8 cellular contexts compared by ENCODE assay signal in the genomic region with DNA sequence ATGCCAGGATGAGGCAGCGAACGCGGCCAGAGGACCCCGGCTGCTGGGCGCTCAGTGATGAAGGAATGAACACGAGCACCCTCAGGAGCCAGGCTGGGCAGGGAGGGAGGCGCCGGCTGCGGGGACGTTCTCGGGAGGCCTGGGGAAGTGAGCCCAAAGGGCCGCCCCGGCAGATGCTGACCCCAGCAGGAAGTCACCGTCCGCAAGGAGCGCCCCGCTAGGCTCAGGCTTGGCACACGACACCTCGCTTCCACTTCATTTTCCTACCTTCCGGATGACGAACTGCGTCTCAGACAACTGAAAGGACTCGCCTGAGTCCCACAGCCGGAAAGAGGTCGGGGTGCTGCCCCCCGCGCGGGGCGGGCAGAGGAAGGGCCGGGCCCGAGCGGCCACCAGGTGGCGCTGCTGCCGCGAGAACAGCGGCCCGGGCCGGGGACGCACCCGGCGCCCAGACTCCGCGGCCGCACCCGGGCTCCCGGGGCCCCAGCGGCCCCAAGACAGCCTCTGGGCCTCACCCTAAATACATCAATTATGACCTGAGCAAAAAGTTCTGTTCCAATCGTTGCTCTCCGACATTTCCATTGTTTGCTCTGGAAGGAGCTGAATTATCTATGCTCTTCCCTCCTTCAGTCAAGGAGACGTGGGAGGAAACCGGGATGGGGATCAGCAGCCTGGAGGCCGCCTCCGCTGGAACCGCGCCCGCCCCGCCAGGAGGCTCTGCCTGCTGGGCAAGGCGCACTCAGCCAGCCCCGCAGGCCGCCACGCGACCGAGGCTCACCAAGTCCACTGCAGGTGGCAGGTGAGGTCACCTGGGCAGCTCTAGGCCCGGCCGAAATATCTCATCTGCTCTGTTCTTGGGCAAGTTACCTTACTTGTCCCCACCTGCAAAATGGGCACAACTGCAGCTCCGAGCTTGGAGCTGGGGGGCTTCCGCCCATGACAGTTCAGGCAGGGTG.
A peak's percentile ranks its signal among the peaks of the same experiment; 100 is the strongest.
DNase-seq lines count a peak whose midpoint lies in the region; ATAC-seq and TF ChIP-seq lines count a peak whose summit lies in the region.

No MANE protein-coding gene starts in this region.

- H3K27me3 ChIP-seq in DOHH2 (ENCODE audit: control insufficient read depth, low read length) (no peaks in the 10 kb centered on the region), SU-DHL-6 (ENCODE audit: low read length) (no peaks in the 10 kb centered on the region), sigmoid colon (no peaks in the 10 kb centered on the region)

- no peak overlapping the region for H3K4me3 ChIP-seq in DOHH2 (ENCODE audit: low read length)
- no peak overlapping the region for H3K4me3 ChIP-seq in SU-DHL-6 (ENCODE audit: insufficient read depth, low read length, poor library complexity, severe bottlenecking)
- peak overlapping the region in 3 of 4 donors; percentile 20 to 39 (median 36) for H3K4me3 ChIP-seq in sigmoid colon

- no peak for TF ChIP-seq EP300 in sigmoid colon (IDR thresholded peaks at IDR 0.05)

- H3F3A ChIP-seq in DOHH2 (ENCODE audit: control insufficient read depth, insufficient read depth) (no peaks in the 10 kb centered on the region), SU-DHL-6 (ENCODE audit: insufficient read depth) (no peaks in the 10 kb centered on the region)

- 17 to 22% methylated on average over 67 of the region's 67 CpGs for WGBS in sigmoid colon, 2 donors

- no peak for TF ChIP-seq POLR2A in sigmoid colon (IDR thresholded peaks at IDR 0.05)

- H3K4me2 ChIP-seq in DOHH2 (ENCODE audit: low read length) (peak overlapping the region; percentile 48), SU-DHL-6 (ENCODE audit: low read depth, low read length, poor library complexity, severe bottlenecking) (no peak overlapping the region)

- intact Hi-C loops in sigmoid colon (cut with DNase I), result loop anchor here (1.0 to 2.0 kb wide), 2 partner anchors 176 to 326 kb away; no protein-coding TSS in a partner anchor

- H3K9ac ChIP-seq in SU-DHL-6 (ENCODE audit: low read length), result no peak overlapping the region

- TF ChIP-seq CTCF in DOHH2 (IDR thresholded peaks at IDR 0.05; ENCODE audit: low read depth, low read length, poor library complexity, severe bottlenecking), result peak; percentile 88
- TF ChIP-seq CTCF in SU-DHL-6 (IDR thresholded peaks at IDR 0.05; ENCODE audit: insufficient read depth, low read length, poor library complexity, severe bottlenecking), result peak; percentile 74
- TF ChIP-seq CTCF in sigmoid colon (IDR thresholded peaks at IDR 0.05), result peak; percentile 46 to 99 (median 64)

- peak in 29 of 56 donors; percentile 9 to 65 (median 29) for DNase-seq in amygdala (lab: John Stamatoyannopoulos, UW)
- DNase-seq in hippocampal formation (lab: John Stamatoyannopoulos, UW), result peak; percentile 12 to 44
- peak; percentile 70 for DNase-seq in sigmoid colon
- no peak for DNase-seq in NCI-H146 (lab: John Stamatoyannopoulos, UW)

- H3K9me2 ChIP-seq in DOHH2 (replicated peaks; ENCODE audit: control insufficient read depth, low read length) (no peaks in the 10 kb centered on the region), SU-DHL-6 (replicated peaks; ENCODE audit: insufficient read depth, low read length) (no peaks in the 10 kb centered on the region)

- no peaks in the 10 kb centered on the region for H3K4me1 ChIP-seq in DOHH2 (ENCODE audit: control insufficient read depth, low read length)
- peaks cover 0 to 15% (median 11%) of the 10 kb centered on the region in 4 donors for H3K4me1 ChIP-seq in sigmoid colon

- ATAC-seq in HG02759 (IDR thresholded peaks at IDR 0.05; ENCODE audit: unreplicated experiment) (peak; percentile 80), GM18520 (IDR thresholded peaks at IDR 0.05; ENCODE audit: unreplicated experiment) (no peak)

- H3K36me3 ChIP-seq in DOHH2 (ENCODE audit: control insufficient read depth, low read length) (no peaks in the 10 kb centered on the region), SU-DHL-6 (ENCODE audit: low read length) (no peaks in the 10 kb centered on the region), sigmoid colon (no peaks in the 10 kb centered on the region)

- H4K20me1 ChIP-seq in DOHH2 (ENCODE audit: control insufficient read depth, insufficient read depth, low read depth, low read length) (no peaks in the 10 kb centered on the region), SU-DHL-6 (ENCODE audit: low read depth, low read length) (no peaks in the 10 kb centered on the region)

- no peaks in the 10 kb centered on the region for H3K9me3 ChIP-seq in DOHH2 (ENCODE audit: control insufficient read depth, insufficient read depth, low read length)
- H3K9me3 ChIP-seq in SU-DHL-6 (ENCODE audit: insufficient read depth, low read length), result no peaks in the 10 kb centered on the region
- peaks cover 0 to 8% (median 0%) of the 10 kb centered on the region in 4 donors for H3K9me3 ChIP-seq in sigmoid colon

- no peak overlapping the region for H2AFZ ChIP-seq in SU-DHL-6 (ENCODE audit: low read depth, low read length, severe bottlenecking)

- H3K27ac ChIP-seq in DOHH2 (ENCODE audit: low read depth, low read length) (no peak overlapping the region), SU-DHL-6 (ENCODE audit: low read depth, low read length) (no peak overlapping the region), sigmoid colon (no peak overlapping the region)

- H3K79me2 ChIP-seq in DOHH2 (ENCODE audit: control insufficient read depth, low read length) (no peaks in the 10 kb centered on the region), SU-DHL-6 (ENCODE audit: insufficient read depth, low read length) (no peaks in the 10 kb centered on the region)

Comparison
In these comparisons a context has a peak if more than half of its experiments do, and no peak if none do; other contexts are left out.
1. H3K4me3 ChIP-seq: peak in sigmoid colon (3 of 4); none in DOHH2 (single experiment) and SU-DHL-6 (single experiment).
2. Peak in every context shown above with its lines, with median percentiles within 50 percentile points of each other: CTCF ChIP-seq.